Comparison of ENCODE assay signal across 10 cellular contexts in genomic region chr15:58475573-58476524, GRCh38. TPM values are rescaled to one million over a fixed set of nuclear protein-coding genes. Genes with fewer than 3 reads are reported as not detected.
DNase-seq lines count a peak whose midpoint lies in the region; ATAC-seq and TF ChIP-seq lines count a peak whose summit lies in the region.
"Had no signal": no experiment of that assay in that cellular context is flagged by ENCODE, and none has a peak within 500 bp of the region (broad histone marks: within the 10 kb centered on the region; RNA-seq: fewer than 3 reads in every experiment).

No MANE protein-coding gene starts in this region.

- H3K9me3 ChIP-seq in neural progenitor cell (ENCODE audit: low read depth) (no peaks in the 10 kb centered on the region), colonic mucosa (no peaks in the 10 kb centered on the region), SK-N-SH (no peaks in the 10 kb centered on the region)

- H3F3A ChIP-seq in neural progenitor cell (ENCODE audit: low read depth) (peaks cover 6% of the 10 kb centered on the region), SK-N-SH (replicated peaks; ENCODE audit: insufficient read depth) (no peaks in the 10 kb centered on the region)

- H3K4me1 ChIP-seq in neural progenitor cell (peaks cover 34% of the 10 kb centered on the region), colonic mucosa (no peaks in the 10 kb centered on the region), SK-N-SH (ENCODE audit: control insufficient read depth in 1 of 2, insufficient read depth in 2 of 2, low read depth in 1 of 2, low read length in 1 of 2) (peaks cover 0 to 15% of the 10 kb centered on the region in 2 experiments; a peak in 2 of 4 replicates)

- peak overlapping the region; percentile 73 for H3K27ac Mint-ChIP-seq in activated CD4-positive, alpha-beta T cell treated with anti-CD3 and anti-CD28 coated beads for 36 hours
- H3K27ac Mint-ChIP-seq in chondrocyte (ENCODE audit: unreplicated experiment) (peak overlapping the region; percentile 11), neural progenitor cell (peak overlapping the region; percentile 70)

- H4K20me1 ChIP-seq in neural progenitor cell (ENCODE audit: low read depth) (no peaks in the 10 kb centered on the region), SK-N-SH (ENCODE audit: insufficient read depth) (no peaks in the 10 kb centered on the region)

- no peaks in the 10 kb centered on the region for H3K36me3 Mint-ChIP-seq in activated CD4-positive, alpha-beta T cell treated with anti-CD3 and anti-CD28 coated beads for 36 hours (ENCODE audit: low read depth)
- H3K36me3 Mint-ChIP-seq in chondrocyte (ENCODE audit: low read depth) (no peaks in the 10 kb centered on the region), neural progenitor cell (peaks cover 2% of the 10 kb centered on the region)

- TF ChIP-seq CTCF in chondrocyte (IDR thresholded peaks at IDR 0.05): no peak
- no peak for TF ChIP-seq CTCF in neural progenitor cell (IDR thresholded peaks at IDR 0.05)
- TF ChIP-seq CTCF in colonic mucosa (IDR thresholded peaks at IDR 0.05): no peak
- no peak for TF ChIP-seq CTCF in SK-N-SH (IDR thresholded peaks at IDR 0.05)

- 89% methylated on average over 7 of the region's 7 CpGs for WGBS in SK-N-SH (ENCODE audit: low lambda C conversion rate)

- H2AFZ ChIP-seq in neural progenitor cell (replicated peaks): no peak overlapping the region
- H2AFZ ChIP-seq in SK-N-SH (ENCODE audit: low read depth): no peak overlapping the region

- CTCF ChIA-PET in activated CD4-positive, alpha-beta T cell treated with anti-CD3 and anti-CD28 coated beads for 36 hours (lab: Charles Lee): interaction anchor here (0.9 to 2.7 kb wide), 3 partner anchors 12 to 91 kb away, joined by 3 to 9 read pairs (median 4); no protein-coding TSS in a partner anchor
- CTCF ChIA-PET in SK-N-SH (lab: Yijun Ruan, JAX): no interaction called here

- no peak for TF ChIP-seq RAD21 in SK-N-SH (IDR thresholded peaks at IDR 0.05; ENCODE audit: low read length)

- H3K4me3 ChIP-seq in neural progenitor cell: no peak overlapping the region
- H3K4me3 ChIP-seq in colonic mucosa: no peak overlapping the region
- no peak overlapping the region for H3K4me3 ChIP-seq in SK-N-SH (ENCODE audit: low read depth in 2 of 2, low read length in 1 of 2)
- H3K4me3 ChIP-seq: SK-N-MC had no signal

- no peak for ATAC-seq in activated CD4-positive, alpha-beta T cell treated with anti-CD3 and anti-CD28 coated beads for 36 hours

- H3K9ac ChIP-seq in neural progenitor cell (no peak overlapping the region), colonic mucosa (ENCODE audit: low read depth in 2 of 2, low read length in 2 of 2) (no peak overlapping the region), SK-N-SH (no peak overlapping the region)

- peak overlapping the region; percentile 40 for H3K4me2 ChIP-seq in neural progenitor cell
- no peak overlapping the region for H3K4me2 ChIP-seq in SK-N-SH

- DNase-seq in activated CD4-positive, alpha-beta T cell treated with anti-CD3 and anti-CD28 coated beads for 36 hours: no peak
- DNase-seq in activated CD4-positive, alpha-beta T cell treated with anti-CD3 and anti-CD28 coated beads for 1 hour: no peak
- peak; percentile 72 for DNase-seq in NCI-H524 treated with DMSO at 0.1 percent for 48 hours (lab: John Stamatoyannopoulos, UW)
- DNase-seq in chondrocyte (ENCODE audit: low spot score): no peak
- DNase-seq in neural progenitor cell (ENCODE audit: low spot score): peak; percentile 86
- no peak for DNase-seq in occipital lobe (lab: John Stamatoyannopoulos, UW)
- no peak for DNase-seq in colonic mucosa
- DNase-seq in SK-N-SH: no peak

- TF ChIP-seq EP300 in SK-N-SH (IDR thresholded peaks at IDR 0.05; ENCODE audit: borderline replicate concordance in 1 of 2, low read depth in 1 of 2, low read length in 1 of 2): no peak

- POLR2A ChIA-PET in activated CD4-positive, alpha-beta T cell treated with anti-CD3 and anti-CD28 coated beads for 36 hours (lab: Charles Lee): no interaction called here
- POLR2A ChIA-PET in SK-N-SH (lab: Yijun Ruan, JAX): no interaction called here

- H3K9me2 ChIP-seq in SK-N-SH: no peaks in the 10 kb centered on the region

- peaks cover 41% of the 10 kb centered on the region for H3K4me1 Mint-ChIP-seq in activated CD4-positive, alpha-beta T cell treated with anti-CD3 and anti-CD28 coated beads for 36 hours
- H3K4me1 Mint-ChIP-seq in chondrocyte (ENCODE audit: low read depth): peaks cover 44% of the 10 kb centered on the region
- peaks cover 53% of the 10 kb centered on the region for H3K4me1 Mint-ChIP-seq in neural progenitor cell

- H3K9me3 Mint-ChIP-seq in activated CD4-positive, alpha-beta T cell treated with anti-CD3 and anti-CD28 coated beads for 36 hours (ENCODE audit: low read depth): no peaks in the 10 kb centered on the region
- H3K9me3 Mint-ChIP-seq in chondrocyte (ENCODE audit: low read depth) (no peaks in the 10 kb centered on the region), neural progenitor cell (peaks cover 2% of the 10 kb centered on the region)

- H3K27me3 ChIP-seq in neural progenitor cell (no peaks in the 10 kb centered on the region), colonic mucosa (no peaks in the 10 kb centered on the region), SK-N-SH (ENCODE audit: insufficient read depth) (no peaks in the 10 kb centered on the region)

- no peaks in the 10 kb centered on the region for H3K27me3 Mint-ChIP-seq in activated CD4-positive, alpha-beta T cell treated with anti-CD3 and anti-CD28 coated beads for 36 hours
- H3K27me3 Mint-ChIP-seq in chondrocyte (ENCODE audit: low read depth) (no peaks in the 10 kb centered on the region), neural progenitor cell (ENCODE audit: insufficient read depth, low read depth) (peaks cover 13% of the 10 kb centered on the region)

- H3K36me3 ChIP-seq in neural progenitor cell (no peaks in the 10 kb centered on the region), colonic mucosa (no peaks in the 10 kb centered on the region), SK-N-SH (replicated peaks in 1 of 2; ENCODE audit: control insufficient read depth in 1 of 2, insufficient read depth in 2 of 2, low read length in 1 of 2) (no peaks in the 10 kb centered on the region)

- H3K79me2 ChIP-seq in neural progenitor cell (ENCODE audit: low read depth): no peaks in the 10 kb centered on the region
- H3K79me2 ChIP-seq in SK-N-SH (ENCODE audit: insufficient read depth): no peaks in the 10 kb centered on the region

- intact Hi-C loops in activated CD4-positive, alpha-beta T cell treated with anti-CD3 and anti-CD28 coated beads for 36 hours (cut with DNase I, micrococcal nuclease): no loop called here
- intact Hi-C loops in colonic mucosa (cut with DNase I): no loop called here

- H3K27ac ChIP-seq in neural progenitor cell: no peak overlapping the region
- no peak overlapping the region for H3K27ac ChIP-seq in colonic mucosa
- H3K27ac ChIP-seq in SK-N-SH (ENCODE audit: low read depth in 2 of 2, low read length in 1 of 2): no peak overlapping the region
- H3K27ac ChIP-seq: SK-N-MC had no signal

- no peak overlapping the region for H3K4me3 Mint-ChIP-seq in activated CD4-positive, alpha-beta T cell treated with anti-CD3 and anti-CD28 coated beads for 36 hours
- H3K4me3 Mint-ChIP-seq in chondrocyte (ENCODE audit: unreplicated experiment) (no peak overlapping the region), neural progenitor cell (peak overlapping the region; percentile 34)

TF ChIP-seq in SK-N-SH, 30 proteins besides CTCF, POLR2A, EP300 and RAD21 (continues in another document):
- TF ChIP-seq MXI1 (IDR thresholded peaks at IDR 0.05; ENCODE audit: low read depth, low read length) (no peak), TCF12 (IDR thresholded peaks at IDR 0.05) (no peak), USF1 (IDR thresholded peaks at IDR 0.05; ENCODE audit: borderline replicate concordance, low read depth) (no peak), GATA2 (CRISPR knock-in tag; IDR thresholded peaks at IDR 0.05) (no peak), NFIC (IDR thresholded peaks at IDR 0.05; ENCODE audit: borderline replicate concordance) (no peak), IRF3 (IDR thresholded peaks at IDR 0.05; ENCODE audit: low read depth, low read length) (no peak), MAX (IDR thresholded peaks at IDR 0.05; ENCODE audit: low read depth) (no peak), CHD2 (IDR thresholded peaks at IDR 0.05; ENCODE audit: low read length, partially characterized antibody) (no peak), POLR2AphosphoS5 (IDR thresholded peaks at IDR 0.05; ENCODE audit: low read depth, low read length) (no peak), EZH2phosphoT487 (IDR thresholded peaks at IDR 0.05; ENCODE audit: borderline replicate concordance, low read depth) (no peak), TEAD4 (IDR thresholded peaks at IDR 0.05; ENCODE audit: borderline replicate concordance, insufficient read depth) (no peak), RXRA (IDR thresholded peaks at IDR 0.05; ENCODE audit: borderline replicate concordance, low read depth) (no peak), RFX5 (IDR thresholded peaks at IDR 0.05; ENCODE audit: low read length) (no peak)

RNA-seq across cellular contexts. Expression of gene LIPC, which starts 44.1 kb away (rescaled TPM):
- total RNA-seq in activated CD4-positive, alpha-beta T cell treated with anti-CD3 and anti-CD28 coated beads for 36 hours: under 1 TPM; 0.30 to 0.50 TPM
- total RNA-seq in chondrocyte (not detected in 3 replicates), neural progenitor cell (ENCODE audit: low replicate concordance) (not detected in 2 replicates), occipital lobe (0.16 TPM), colonic mucosa (10 to 100 TPM in 1 of 2 donors, 1 to 10 TPM in 1; 2.9 to 13.8 TPM)
- polyA plus RNA-seq in SK-N-SH (2012; rRNA removed): not detected in 2 replicates
- polyA plus RNA-seq in SK-N-SH (2012; cell fraction: cytosol; rRNA removed): not detected in 2 replicates
- not detected in 2 replicates for polyA plus RNA-seq in SK-N-SH (2012; cell fraction: nucleus; rRNA removed)
- polyA plus RNA-seq: keratinocyte had no signal

Comparison
In these comparisons a context has a peak if more than half of its experiments do, and no peak if none do; other contexts are left out.
1. DNase-seq: peak in NCI-H524 treated with DMSO at 0.1 percent for 48 hours (single experiment) and neural progenitor cell (single experiment); none in activated CD4-positive, alpha-beta T cell treated with anti-CD3 and anti-CD28 coated beads for 36 hours (single experiment), activated CD4-positive, alpha-beta T cell treated with anti-CD3 and anti-CD28 coated beads for 1 hour (single experiment), chondrocyte (single experiment), occipital lobe (single experiment), colonic mucosa (single experiment) and SK-N-SH (single experiment).
2. H3K27ac Mint-ChIP-seq: peak in every context shown above with its lines; median percentile 73 in activated CD4-positive, alpha-beta T cell treated with anti-CD3 and anti-CD28 coated beads for 36 hours; 70 in neural progenitor cell; 11 in chondrocyte.